ENCODE assay signal across 26 cellular contexts in the genomic region with DNA sequence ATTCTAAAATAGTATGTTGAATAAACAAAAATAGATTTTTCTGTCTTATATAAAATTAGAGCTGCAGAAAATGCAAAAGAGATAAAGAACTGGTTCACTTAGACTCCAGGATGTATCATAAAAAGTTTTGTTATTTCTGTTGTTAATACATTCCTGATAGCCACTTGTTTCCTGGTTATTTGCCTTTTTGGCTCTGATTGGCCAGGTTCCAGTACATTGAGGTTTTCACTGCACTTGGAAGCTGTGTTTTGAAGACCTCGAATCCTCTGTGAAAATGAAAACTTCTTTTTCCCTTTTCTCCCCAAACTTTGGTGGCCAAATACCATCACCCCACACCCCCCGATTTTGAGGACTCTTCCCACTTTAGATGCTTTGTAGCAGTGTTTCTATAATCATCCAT.
DNase-seq lines count a peak whose midpoint lies in the region; ATAC-seq and TF ChIP-seq lines count a peak whose summit lies in the region.
"Had no signal": no experiment of that assay in that cellular context is flagged by ENCODE, and none has a peak within 500 bp of the region (broad histone marks: within the 10 kb centered on the region; RNA-seq: fewer than 3 reads in every experiment).

No MANE protein-coding gene starts in this region.

- H2AFZ ChIP-seq in GM23248: no peak overlapping the region

- in situ Hi-C loops in GM23248 (cut with MboI): no loop called here

- H3K27ac ChIP-seq in 22Rv1 (peak overlapping the region; percentile 84), GM23248 (no peak overlapping the region)
- H3K27ac ChIP-seq: skin epidermis had no signal

- H3F3A ChIP-seq in GM23248 (ENCODE audit: insufficient read depth): no peaks in the 10 kb centered on the region

- H3K79me2 ChIP-seq in GM23248 (ENCODE audit: insufficient read depth): no peaks in the 10 kb centered on the region

- no peak overlapping the region for H3K4me3 ChIP-seq in GM23248
- no peak overlapping the region for H3K4me3 ChIP-seq in cardiac fibroblast (replicated peaks in 1 of 2; ENCODE audit: low read depth in 2 of 2, low read length in 2 of 2)
- H3K4me3 ChIP-seq: adrenal gland, skin epidermis had no signal

- peaks cover 6% of the 10 kb centered on the region; the same call in 1 of the 2 replicates for H3K4me1 ChIP-seq in GM23248 (ENCODE audit: insufficient read depth)

- ATAC-seq in left lobe of liver: no peak
- no peak for ATAC-seq in HG02610 (IDR thresholded peaks at IDR 0.05; ENCODE audit: unreplicated experiment)
- ATAC-seq: naive thymus-derived CD4-positive, alpha-beta T cell had no signal

- peak; percentile 20 for DNase-seq in GM23248
- DNase-seq in cardiac fibroblast (ENCODE audit: low read depth in 2 of 2): peak; percentile 39 to 44
- peak; percentile 6 for DNase-seq in kidney tubule cell (ENCODE audit: low spot score)
- no peak for DNase-seq in COLO829 (ENCODE audit: low spot score)
- no peak for DNase-seq in left lobe of liver (ENCODE audit: low spot score)
- no peak for DNase-seq in NCI-H2171 (lab: John Stamatoyannopoulos, UW)
- DNase-seq: activated CD4-positive, alpha-beta T cell treated with anti-CD3 and anti-CD28 coated beads, Interleukin-2, amount 10 ng/mL, durations not matched to agents 7 days and 5 days; activated CD8-positive, alpha-beta memory T cell treated with anti-CD3 and anti-CD28 coated beads, Interleukin-2, amount 50 U/mL, for 4 hours; activated gamma-delta T cell; CD4-positive, alpha-beta memory T cell; cerebellar nuclear complex; DMS53; effector memory CD4-positive, alpha-beta T cell; hippocampal formation; mammary epithelial cell; MM.1S; naive thymus-derived CD4-positive, alpha-beta T cell; NCI-H187 treated with DMSO at 0.1 percent for 48 hours; NCI-H510A treated with DMSO at 0.1 percent for 48 hours; posterior cingulate gyrus; Right ventricle myocardium superior; stimulated activated CD4-positive, alpha-beta T cell treated with anti-CD3 and anti-CD28 coated beads, Interleukin-4, amount 100 ng/mL, for 1 hour had no signal

- no peaks in the 10 kb centered on the region for H4K20me1 ChIP-seq in GM23248 (ENCODE audit: insufficient read depth)

- H3K4me2 ChIP-seq in GM23248 (ENCODE audit: unreplicated experiment): no peak overlapping the region

- no peak for TF ChIP-seq CTCF in 22Rv1 (IDR thresholded peaks at IDR 0.05)
- no peak for TF ChIP-seq CTCF in cardiac fibroblast (IDR thresholded peaks at IDR 0.05; ENCODE audit: low read depth, low read length)

- H3K36me3 ChIP-seq in GM23248 (ENCODE audit: low read depth): no peaks in the 10 kb centered on the region
- H3K36me3 ChIP-seq: adrenal gland had no signal

- no peaks in the 10 kb centered on the region for H3K27me3 ChIP-seq in GM23248 (replicated peaks; ENCODE audit: insufficient read depth)
- H3K27me3 ChIP-seq: adrenal gland had no signal

- 56 to 59% methylated on average over 2 of the region's 2 CpGs for WGBS in GM23248 (ENCODE audit: low coverage in 1 of 2, low lambda C conversion rate in 2 of 2, missing lambda C conversion rate in 2 of 2), 2 experiments

- no peaks in the 10 kb centered on the region for H3K9me3 ChIP-seq in GM23248 (ENCODE audit: low read depth)
- H3K9me3 ChIP-seq: adrenal gland had no signal

- no peaks in the 10 kb centered on the region for H3K9me2 ChIP-seq in GM23248 (ENCODE audit: insufficient read depth)

- no peak overlapping the region for H3K9ac ChIP-seq in GM23248

Comparison
In these comparisons a context has a peak if more than half of its experiments do, and no peak if none do; other contexts are left out.
1. DNase-seq: peak in GM23248 (single experiment), cardiac fibroblast (2 of 2) and kidney tubule cell (single experiment); none in COLO829 (single experiment), left lobe of liver (single experiment) and NCI-H2171 (single experiment).